In the genomic region with DNA sequence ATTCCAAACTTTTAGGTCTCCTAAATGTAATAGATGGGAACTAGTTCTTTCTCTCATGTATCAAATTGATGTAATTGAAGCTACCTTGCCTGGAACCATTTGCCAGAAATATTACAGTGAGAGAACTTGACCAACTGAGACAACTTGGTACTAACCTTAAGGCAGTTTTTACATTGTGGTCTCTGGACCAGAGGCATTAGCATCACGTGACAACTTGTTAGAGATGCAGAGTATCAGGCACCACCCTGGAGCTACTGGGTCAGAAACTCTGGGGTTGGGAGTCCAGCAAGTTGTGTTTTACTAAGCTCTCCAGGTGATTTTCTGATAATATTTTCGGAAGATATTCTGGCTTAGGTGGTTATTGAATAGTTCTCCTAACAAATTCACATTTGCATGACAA, we compare ENCODE assay signal across 35 cellular contexts.
"Had no signal": no experiment of that assay in that cellular context is flagged by ENCODE, and none has a peak within 500 bp of the region (broad histone marks: within the 10 kb centered on the region; RNA-seq: fewer than 3 reads in every experiment).

No MANE protein-coding gene starts in this region.

- H3K27me3 ChIP-seq: MG63 had no signal

- H3K4me3 ChIP-seq: MG63 had no signal

- H3K36me3 ChIP-seq: MG63 had no signal

- DNase-seq: Karpas-422, Kasumi-1, MG63, MM.1S, MV-4-11, NCI-H1048, NCI-H1092, NCI-H1092 treated with DMSO at 0.1 percent for 48 hours, NCI-H1105, NCI-H1105 treated with DMSO at 0.1 percent for 48 hours, NCI-H1417, NCI-H1417 treated with DMSO at 0.1 percent for 48 hours, NCI-H1436, NCI-H1436 treated with DMSO at 0.1 percent for 48 hours, NCI-H146, NCI-H1694, NCI-H1694 treated with DMSO at 0.1 percent for 48 hours, NCI-H187, NCI-H187 treated with DMSO at 0.1 percent for 48 hours, NCI-H1930, NCI-H2029, NCI-H2029 treated with DMSO at 0.1 percent for 48 hours, NCI-H2081, NCI-H2081 treated with DMSO at 0.1 percent for 48 hours, NCI-H2107, NCI-H2171, NCI-H2171 treated with DMSO at 0.1 percent for 48 hours, NCI-H2227 treated with DMSO at 0.1 percent for 48 hours, NCI-H226, NCI-H345, NCI-H446, NCI-H446 treated with DMSO at 0.1 percent for 48 hours, NCI-H510A, NCI-H510A treated with DMSO at 0.1 percent for 48 hours, NCI-H524 had no signal

- H3K9me3 ChIP-seq: MG63 had no signal
